ENCODE assay signal across 38 cellular contexts in the genomic region with DNA sequence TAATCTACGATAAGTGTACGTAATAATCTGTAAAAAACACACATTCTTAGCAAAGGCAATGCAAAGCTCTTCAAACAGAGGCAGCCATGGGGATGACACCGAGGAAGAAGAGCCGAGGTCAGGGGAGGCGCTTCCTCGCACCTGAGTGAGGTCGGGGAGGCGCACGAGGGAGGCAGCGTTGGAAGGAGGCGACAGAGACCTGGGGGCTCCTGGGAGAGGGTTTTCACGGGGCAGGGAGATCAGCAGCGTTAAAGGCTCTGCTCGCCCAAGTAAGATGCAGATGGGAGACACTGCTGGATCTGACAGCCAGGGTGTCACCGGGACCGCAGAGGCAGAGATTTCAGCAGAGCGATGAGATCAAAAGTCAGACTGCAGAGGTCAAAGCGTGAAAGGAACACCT.
"Had no signal": no experiment of that assay in that cellular context is flagged by ENCODE, and none has a peak within 500 bp of the region (broad histone marks: within the 10 kb centered on the region; RNA-seq: fewer than 3 reads in every experiment).

No MANE protein-coding gene starts in this region.

- H3K36me3 Mint-ChIP-seq: activated naive CD8-positive, alpha-beta T cell; naive thymus-derived CD8-positive, alpha-beta T cell had no signal

- H3K4me1 ChIP-seq: body of pancreas, gastroesophageal sphincter, upper lobe of left lung, vagina had no signal

- H3K36me3 ChIP-seq: gastroesophageal sphincter, ovary, upper lobe of left lung, vagina had no signal

- FAIRE-seq: endothelial cell of umbilical vein, TTC549 had no signal

- H3K9me3 Mint-ChIP-seq: activated T-cell treated with anti-CD3 and anti-CD28 coated beads, Interleukin-2, amount 50 U/mL, for 4 hours; mesothelial cell of epicardium had no signal

- H3K27ac ChIP-seq: body of pancreas, coronary artery, dorsolateral prefrontal cortex, gastroesophageal sphincter, ovary, skin epidermis, upper lobe of left lung, vagina, VCaP had no signal

- H3K27me3 ChIP-seq: body of pancreas, gastroesophageal sphincter, ovary, upper lobe of left lung, vagina had no signal

- H3K27me3 Mint-ChIP-seq: activated naive CD8-positive, alpha-beta T cell; activated T-helper 17 cell treated with anti-CD3 and anti-CD28 coated beads, Interleukin-2, amount 50 U/mL, for 72 hours; effector memory CD8-positive, alpha-beta T cell had no signal

- H3K4me3 Mint-ChIP-seq: activated CD8-positive, alpha-beta T cell treated with anti-CD3 and anti-CD28 coated beads for 36 hours; activated naive CD8-positive, alpha-beta T cell; activated T-cell treated with anti-CD3 and anti-CD28 coated beads, Interleukin-2, amount 50 U/mL, for 4 hours; activated T-helper 17 cell treated with anti-CD3 and anti-CD28 coated beads, Interleukin-2, amount 50 U/mL, for 72 hours; mesothelial cell of epicardium; stimulated activated naive CD8-positive, alpha-beta T cell treated with anti-CD3 and anti-CD28 coated beads, Interleukin-15, amount 100 ng/mL, for 72 hours; T-helper 1 cell treated with Interleukin-12 subunit alpha and Interleukin-12 subunit beta and Interleukin-4 antibody, amounts not matched to agents 30 μg/mL and 1 μg/mL, for 36 hours had no signal

- ATAC-seq: activated CD4-positive, CD25-positive, alpha-beta regulatory T cell treated with anti-CD3 and anti-CD28 coated beads, Interleukin-2, amount 50 U/mL, for 24 hours; activated CD8-positive, alpha-beta T cell treated with anti-CD3 and anti-CD28 coated beads for 36 hours; activated T-cell treated with anti-CD3 and anti-CD28 coated beads, Interleukin-2, amount 50 U/mL, for 4 hours; activated T-helper 17 cell treated with anti-CD3 and anti-CD28 coated beads, Interleukin-2, amount 50 U/mL, for 72 hours; body of pancreas; gastroesophageal sphincter; left cardiac atrium; naive thymus-derived CD8-positive, alpha-beta T cell; sciatic nerve had no signal

- DNase-seq: activated CD4-positive, alpha-beta T cell treated with anti-CD3 and anti-CD28 coated beads for 48 hours; activated CD8-positive, alpha-beta T cell treated with anti-CD3 and anti-CD28 coated beads for 36 hours; activated naive CD4-positive, alpha-beta T cell; activated T-cell treated with anti-CD3 and anti-CD28 coated beads, Interleukin-2, amount 50 U/mL, for 4 hours; anterior cingulate cortex; body of pancreas; cerebellar nuclear complex; dorsolateral prefrontal cortex; effector memory CD8-positive, alpha-beta T cell; head of caudate nucleus; hippocampal formation; islet precursor cell; left cardiac atrium; mammary epithelial cell; naive thymus-derived CD8-positive, alpha-beta T cell; ovary; retina; stimulated activated CD4-positive, alpha-beta T cell treated with anti-CD3 and anti-CD28 coated beads, Interleukin-12 subunit alpha, Interleukin-12 subunit beta, amount 100 ng/mL, for 4 hours; stimulated activated CD4-positive, alpha-beta T cell treated with anti-CD3 and anti-CD28 coated beads, Interleukin-4, amount 100 ng/mL, for 1 hour; stimulated activated naive CD8-positive, alpha-beta T cell treated with anti-CD3 and anti-CD28 coated beads, Interleukin-15, amount 100 ng/mL, for 72 hours; substantia nigra; SW 1271; T-helper 9 cell had no signal

- H3K4me3 ChIP-seq: body of pancreas, coronary artery, dorsolateral prefrontal cortex, gastroesophageal sphincter, ovary, skin epidermis, upper lobe of left lung, vagina had no signal

- H3K27ac Mint-ChIP-seq: activated CD8-positive, alpha-beta T cell treated with anti-CD3 and anti-CD28 coated beads for 36 hours; activated naive CD8-positive, alpha-beta T cell; activated T-helper 17 cell treated with anti-CD3 and anti-CD28 coated beads, Interleukin-2, amount 50 U/mL, for 72 hours; effector memory CD8-positive, alpha-beta T cell; mesothelial cell of epicardium; naive thymus-derived CD8-positive, alpha-beta T cell; progenitor cell of endocrine pancreas; stimulated activated naive CD8-positive, alpha-beta T cell treated with anti-CD3 and anti-CD28 coated beads, Interleukin-15, amount 100 ng/mL, for 72 hours; T-helper 1 cell treated with Interleukin-12 subunit alpha and Interleukin-12 subunit beta and Interleukin-4 antibody, amounts not matched to agents 30 μg/mL and 1 μg/mL, for 36 hours had no signal

- H3K4me1 Mint-ChIP-seq: activated T-helper 17 cell treated with anti-CD3 and anti-CD28 coated beads, Interleukin-2, amount 50 U/mL, for 72 hours; mesothelial cell of epicardium had no signal

- H3K9me3 ChIP-seq: body of pancreas, gastroesophageal sphincter, ovary, upper lobe of left lung, vagina had no signal
